ENCODE assay signal across 3 cellular contexts in the genomic region with DNA sequence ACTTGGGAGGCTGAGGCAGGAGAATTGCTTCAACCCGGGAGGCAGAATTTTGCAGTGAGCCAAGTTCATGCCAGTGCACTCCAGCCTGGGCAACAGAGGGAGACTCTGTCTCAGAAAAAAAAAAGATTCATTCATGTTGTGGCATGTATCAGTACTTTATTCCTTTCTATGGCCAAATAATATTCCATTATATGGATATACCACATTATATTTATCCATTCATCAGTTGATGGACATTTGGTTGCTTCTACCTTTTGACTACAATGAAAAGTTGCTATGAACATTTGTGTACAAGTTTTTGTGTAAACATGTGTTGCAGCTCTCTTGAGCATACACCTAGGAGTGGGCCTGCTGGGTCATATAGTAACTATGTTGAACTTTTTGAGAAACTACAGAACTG.
A peak's percentile ranks its signal among the peaks of the same experiment; 100 is the strongest.
TF ChIP-seq lines count a peak whose summit lies in the region.

No MANE protein-coding gene starts in this region.

TF ChIP-seq in SK-N-SH treated with all-trans-retinoic acid at 6 μM for 48 hours, 23 proteins besides CTCF, POLR2A, EP300 and RAD21 (continued from another document):
- TF ChIP-seq CSDC2 (CRISPR knock-in tag; IDR thresholded peaks at IDR 0.05) = no peak
- peak; percentile 94 for TF ChIP-seq ZNF8 (CRISPR knock-in tag; IDR thresholded peaks at IDR 0.05)
- no peak for TF ChIP-seq ARNTL (CRISPR knock-in tag; IDR thresholded peaks at IDR 0.05; ENCODE audit: borderline replicate concordance, low read depth)
- no peak for TF ChIP-seq ZFP30 (CRISPR knock-in tag; IDR thresholded peaks at IDR 0.05)

TF ChIP-seq in SK-N-SH, 30 proteins besides CTCF, POLR2A, EP300 and RAD21 (continued from another document):
- TF ChIP-seq NRF1 (IDR thresholded peaks at IDR 0.05; ENCODE audit: low read depth, low read length) (no peak), SIN3A (IDR thresholded peaks at IDR 0.05; ENCODE audit: borderline replicate concordance, low read depth, low read length) (no peak), JUND (IDR thresholded peaks at IDR 0.05) (no peak), GABPA (IDR thresholded peaks at IDR 0.05; ENCODE audit: low read depth) (no peak), SMC3 (IDR thresholded peaks at IDR 0.05; ENCODE audit: low read depth, low read length) (no peak), FOSL2 (IDR thresholded peaks at IDR 0.05; ENCODE audit: borderline replicate concordance, low read depth) (no peak), CHD2 (IDR thresholded peaks at IDR 0.05; ENCODE audit: low read length, partially characterized antibody) (no peak), NFIC (IDR thresholded peaks at IDR 0.05; ENCODE audit: borderline replicate concordance) (no peak), TAF1 (IDR thresholded peaks at IDR 0.05; ENCODE audit: borderline replicate concordance, low read depth, low read length) (no peak), RCOR1 (IDR thresholded peaks at IDR 0.05; ENCODE audit: low read length) (no peak), POLR2AphosphoS5 (IDR thresholded peaks at IDR 0.05; ENCODE audit: low read depth, low read length) (no peak), MEF2A (IDR thresholded peaks at IDR 0.05; ENCODE audit: borderline replicate concordance, low read depth) (no peak), TEAD4 (IDR thresholded peaks at IDR 0.05; ENCODE audit: borderline replicate concordance, insufficient read depth) (no peak), RFX5 (IDR thresholded peaks at IDR 0.05; ENCODE audit: low read length) (no peak)
- TF ChIP-seq, protein P1, sequence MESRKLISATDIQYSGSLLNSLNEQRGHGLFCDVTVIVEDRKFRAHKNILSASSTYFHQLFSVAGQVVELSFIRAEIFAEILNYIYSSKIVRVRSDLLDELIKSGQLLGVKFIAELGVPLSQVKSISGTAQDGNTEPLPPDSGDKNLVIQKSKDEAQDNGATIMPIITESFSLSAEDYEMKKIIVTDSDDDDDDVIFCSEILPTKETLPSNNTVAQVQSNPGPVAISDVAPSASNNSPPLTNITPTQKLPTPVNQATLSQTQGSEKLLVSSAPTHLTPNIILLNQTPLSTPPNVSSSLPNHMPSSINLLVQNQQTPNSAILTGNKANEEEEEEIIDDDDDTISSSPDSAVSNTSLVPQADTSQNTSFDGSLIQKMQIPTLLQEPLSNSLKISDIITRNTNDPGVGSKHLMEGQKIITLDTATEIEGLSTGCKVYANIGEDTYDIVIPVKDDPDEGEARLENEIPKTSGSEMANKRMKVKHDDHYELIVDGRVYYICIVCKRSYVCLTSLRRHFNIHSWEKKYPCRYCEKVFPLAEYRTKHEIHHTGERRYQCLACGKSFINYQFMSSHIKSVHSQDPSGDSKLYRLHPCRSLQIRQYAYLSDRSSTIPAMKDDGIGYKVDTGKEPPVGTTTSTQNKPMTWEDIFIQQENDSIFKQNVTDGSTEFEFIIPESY (IDR thresholded peaks at IDR 0.05; ENCODE audit: borderline replicate concordance, low read depth) = no peak
- TF ChIP-seq, protein P2, sequence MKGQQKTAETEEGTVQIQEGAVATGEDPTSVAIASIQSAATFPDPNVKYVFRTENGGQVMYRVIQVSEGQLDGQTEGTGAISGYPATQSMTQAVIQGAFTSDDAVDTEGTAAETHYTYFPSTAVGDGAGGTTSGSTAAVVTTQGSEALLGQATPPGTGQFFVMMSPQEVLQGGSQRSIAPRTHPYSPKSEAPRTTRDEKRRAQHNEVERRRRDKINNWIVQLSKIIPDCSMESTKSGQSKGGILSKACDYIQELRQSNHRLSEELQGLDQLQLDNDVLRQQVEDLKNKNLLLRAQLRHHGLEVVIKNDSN (IDR thresholded peaks at IDR 0.05; ENCODE audit: borderline replicate concordance, low read depth) = no peak
TF ChIP-seq in SK-N-SH: peak in this region for 0.

TF ChIP-seq in HEK293, 187 proteins besides CTCF, POLR2A, EP300 and RAD21 (continued from another document):
- peak; percentile 25; the same call in 1 of the 2 replicates for TF ChIP-seq ZNF146 (tag by site-specific recombination; IDR thresholded peaks at IDR 0.05)
